In the genomic region with DNA sequence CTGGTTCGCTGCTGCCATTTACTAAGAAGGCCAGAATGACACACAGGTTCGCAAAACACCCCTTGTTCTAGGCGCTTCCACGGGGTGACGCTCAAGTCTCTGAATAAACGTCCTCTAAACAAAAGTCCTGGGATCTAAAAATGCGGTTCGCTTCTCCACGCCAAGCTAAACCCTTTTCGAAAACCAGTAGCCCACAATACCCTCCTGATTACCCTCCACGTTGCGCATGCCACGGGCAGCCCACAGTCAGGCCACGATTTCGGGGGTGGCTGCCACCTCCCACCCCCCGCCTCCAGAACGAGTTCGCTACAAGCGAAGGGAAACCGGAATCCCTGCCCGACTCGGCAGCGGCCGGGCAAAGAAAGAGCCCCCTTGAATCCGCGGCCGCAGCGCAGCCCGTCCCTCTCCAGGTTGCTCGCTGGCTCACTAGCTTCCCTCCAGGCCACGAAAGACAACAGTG, we compare ENCODE assay signal across 8 cellular contexts. TPM values are rescaled to one million over a fixed set of nuclear protein-coding genes. Genes with fewer than 3 reads are reported as not detected.
DNase-seq lines count a peak whose midpoint lies in the region; ATAC-seq, FAIRE-seq and TF ChIP-seq lines count a peak whose summit lies in the region.

No MANE protein-coding gene starts in this region.

- H3K56ac ChIP-seq in H1 (replicated peaks; ENCODE audit: insufficient read length, low read depth, low read length), result peak overlapping the region; percentile 46

- peaks cover 12% of the 10 kb centered on the region for H3K4me1 Mint-ChIP-seq in stimulated activated naive CD8-positive, alpha-beta T cell treated with anti-CD3 and anti-CD28 coated beads, Interleukin-15, amount 100 ng/mL, for 72 hours

- no peaks in the 10 kb centered on the region for H3K9me3 Mint-ChIP-seq in stimulated activated naive CD8-positive, alpha-beta T cell treated with anti-CD3 and anti-CD28 coated beads, Interleukin-15, amount 100 ng/mL, for 72 hours

- H2BK120ac ChIP-seq in H1 (replicated peaks; ENCODE audit: low read depth, low read length), result no peak overlapping the region

- peak overlapping the region; percentile 24 for H2BK5ac ChIP-seq in H1 (ENCODE audit: low read depth, low read length)

- H3K4ac ChIP-seq in H1 (replicated peaks; ENCODE audit: insufficient read length, low read depth, low read length), result peak overlapping the region; percentile 53

- no peaks in the 10 kb centered on the region for H3K27me3 Mint-ChIP-seq in stimulated activated naive CD8-positive, alpha-beta T cell treated with anti-CD3 and anti-CD28 coated beads, Interleukin-15, amount 100 ng/mL, for 72 hours

- H2AK5ac ChIP-seq in H1 (ENCODE audit: low read depth, low read length), result peak overlapping the region; percentile 24; the same call in 1 of the 2 replicates

- H4K91ac ChIP-seq in H1 (replicated peaks; ENCODE audit: insufficient read length, low read length), result peak overlapping the region; percentile 81

- peak overlapping the region; percentile 83 for H3K27ac ChIP-seq in KOPT-K1 (ENCODE audit: low read depth, low read length, poor library complexity, severe bottlenecking)
- H3K27ac ChIP-seq in H1 (ENCODE audit: low read depth, low read length), result peak overlapping the region; percentile 87

- H4K8ac ChIP-seq in H1 (ENCODE audit: extremely low read depth, insufficient read depth, low read length), result peak overlapping the region; percentile 95; the same call in 1 of the 2 replicates

- no peak for TF ChIP-seq POLR2A in H1 (IDR thresholded peaks at IDR 0.05; ENCODE audit: control extremely low read depth in 1 of 2, low read depth in 2 of 2, low read length in 2 of 2)

- no peak overlapping the region for H3K23ac ChIP-seq in H1 (ENCODE audit: insufficient read length)

- POLR2A ChIA-PET in H1 (lab: Charles Lee; ENCODE audit: partially characterized antibody), result interaction anchor here (0.7 to 3.6 kb wide), 32 partner anchors 9 to 391 kb away, joined by 3 to 48 read pairs (median 6); a partner anchor contains a TSS

- no peak overlapping the region for H2BK20ac ChIP-seq in H1 (ENCODE audit: low read length)

- peak overlapping the region; percentile 98 for H3K27ac Mint-ChIP-seq in stimulated activated naive CD8-positive, alpha-beta T cell treated with anti-CD3 and anti-CD28 coated beads, Interleukin-15, amount 100 ng/mL, for 72 hours

- H3K36me3 ChIP-seq in KOPT-K1 (ENCODE audit: insufficient read depth, low read length) (peaks cover 41% of the 10 kb centered on the region), H1 (ENCODE audit: control insufficient read depth in 2 of 4, insufficient read depth in 4 of 4, low read length in 3 of 4) (peaks cover 0 to 39% (median 19%) of the 10 kb centered on the region in 4 experiments; a peak in 7 of 8 replicates)

- CTCF ChIA-PET in H1 (lab: Charles Lee; ENCODE audit: partially characterized antibody), result interaction anchor here (0.6 to 1.7 kb wide), 2 partner anchors 33 to 104 kb away, joined by 3 to 8 read pairs; a partner anchor contains a TSS

- no peak overlapping the region for H2BK15ac ChIP-seq in H1 (ENCODE audit: low read length)

- H3K18ac ChIP-seq in H1 (ENCODE audit: extremely low read depth, low read length), result no peak overlapping the region

- H2AFZ ChIP-seq in H1 (ENCODE audit: low read length), result no peak overlapping the region

- WGBS in H1 (ENCODE audit: extremely low coverage in 1 of 2, insufficient coverage in 1 of 2, insufficient read length in 1 of 2, insufficient replicate concordance in 2 of 2, low coverage in 1 of 2, low lambda C conversion rate in 2 of 2, missing lambda C conversion rate in 1 of 2), 2 experiments, result 1% methylated on average over 16 of the region's 31 CpGs; no CpG with 5 or more reads in 1 of the 2 experiments

- peaks cover 15 to 18% of the 10 kb centered on the region in 2 experiments for H4K20me1 ChIP-seq in H1 (replicated peaks in 1 of 2; ENCODE audit: control insufficient read depth in 1 of 2, insufficient read depth in 2 of 2, low read length in 2 of 2)

- peak in 1 of 3 experiments; percentile 4; a peak in 1 of 4 replicates for TF ChIP-seq CTCF in H1 (IDR thresholded peaks at IDR 0.05; ENCODE audit: control extremely low read depth in 1 of 3, insufficient read depth in 1 of 3, low read depth in 1 of 3, low read length in 3 of 3)

- H3K4me1 ChIP-seq in H1 (replicated peaks in 1 of 4; ENCODE audit: control insufficient read depth in 3 of 4, insufficient read depth in 4 of 4, low read length in 3 of 4), result peaks cover 0 to 3% (median 0%) of the 10 kb centered on the region in 4 experiments; a peak in 1 of 7 replicates

- ATAC-seq in GM21526 (IDR thresholded peaks at IDR 0.05; ENCODE audit: low FRiP score, unreplicated experiment) (peak; percentile 21), GM18519 (IDR thresholded peaks at IDR 0.05; ENCODE audit: low FRiP score, unreplicated experiment) (no peak)
- ATAC-seq in stimulated activated naive CD8-positive, alpha-beta T cell treated with anti-CD3 and anti-CD28 coated beads, Interleukin-15, amount 100 ng/mL, for 72 hours, result peak; percentile 32

- H2BK12ac ChIP-seq in H1 (ENCODE audit: low read depth, low read length), result no peak overlapping the region

- no peaks in the 10 kb centered on the region; the same call in 1 of the 2 replicates for H3K23me2 ChIP-seq in H1 (ENCODE audit: low read depth, low read length)

- H3K27me3 ChIP-seq in H1 (replicated peaks in 1 of 4; ENCODE audit: control insufficient read depth in 3 of 4, extremely low read depth in 1 of 4, insufficient read depth in 3 of 4, low read length in 3 of 4), result no peaks in the 10 kb centered on the region

- TF ChIP-seq RAD21 in H1 (IDR thresholded peaks at IDR 0.05 in 1 of 2, conservative IDR thresholded peaks at IDR 0.05 in 1 of 2; ENCODE audit: low read depth in 2 of 2, low read length in 2 of 2), result no peak

- no peak overlapping the region for H3K14ac ChIP-seq in H1 (ENCODE audit: insufficient read length)

- H3K4me3 ChIP-seq in H1 (ENCODE audit: extremely low read depth in 1 of 4, insufficient read depth in 2 of 4, low read depth in 3 of 4, low read length in 4 of 4), result peak overlapping the region; percentile 72 to 98 (median 85)

- no peak for TF ChIP-seq EP300 in H1 (IDR thresholded peaks at IDR 0.05; ENCODE audit: borderline replicate concordance in 1 of 2, low read depth in 2 of 2, low read length in 2 of 2)

- H3K9me3 ChIP-seq in KOPT-K1 (ENCODE audit: insufficient read depth, low read length, poor library complexity, severe bottlenecking) (no peaks in the 10 kb centered on the region), H1 (ENCODE audit: insufficient read depth in 2 of 2, low read depth in 1 of 2, low read length in 1 of 2) (no peaks in the 10 kb centered on the region)

- DNase-seq in DMS79 (lab: John Stamatoyannopoulos, UW), result peak; percentile 16
- DNase-seq in activated CD4-positive, alpha-beta T cell treated with anti-CD3 and anti-CD28 coated beads, Interleukin-2, amount 50 U/mL, for 24 hours (ENCODE audit: low read depth in 1 of 2, low spot score in 1 of 2), result peak; percentile 21 to 29
- DNase-seq in H1 (ENCODE audit: low read depth in 1 of 2, low spot score in 2 of 2), result no peak
- peak; percentile 15 for DNase-seq in mucosa of gallbladder (ENCODE audit: low spot score)
- DNase-seq in stimulated activated naive CD8-positive, alpha-beta T cell treated with anti-CD3 and anti-CD28 coated beads, Interleukin-15, amount 100 ng/mL, for 72 hours, result peak; percentile 16 to 42

- peak overlapping the region; percentile 59 to 69 for H3K4me2 ChIP-seq in H1 (ENCODE audit: insufficient read depth in 1 of 2, low read depth in 2 of 2, low read length in 2 of 2)

- H3K79me1 ChIP-seq in H1 (ENCODE audit: low read depth, low read length), result no peaks in the 10 kb centered on the region

- H3K9ac ChIP-seq in H1 (replicated peaks in 1 of 4; ENCODE audit: extremely low read depth in 1 of 4, low read depth in 3 of 4, low read length in 3 of 4), result peak overlapping the region; percentile 85 to 93 (median 90)

- FAIRE-seq in H1 (lab: Jason Lieb, UNC), result no peak

- peak overlapping the region; percentile 86 to 95 for H3K4me3 Mint-ChIP-seq in stimulated activated naive CD8-positive, alpha-beta T cell treated with anti-CD3 and anti-CD28 coated beads, Interleukin-15, amount 100 ng/mL, for 72 hours

- H3K79me2 ChIP-seq in H1 (ENCODE audit: control insufficient read depth in 1 of 2, insufficient read depth in 2 of 2, low read length in 2 of 2), result peaks cover 15 to 46% of the 10 kb centered on the region in 2 experiments

- peak overlapping the region; percentile 33 for H4K5ac ChIP-seq in H1 (ENCODE audit: insufficient read length, low read depth, low read length)

TF ChIP-seq in H1, 55 proteins besides CTCF, POLR2A, EP300 and RAD21:
- TF ChIP-seq TCF12 (IDR thresholded peaks at IDR 0.05; ENCODE audit: low read depth, low read length) (no peak), GTF2F1 (IDR thresholded peaks at IDR 0.05; ENCODE audit: borderline replicate concordance, low read depth, low read length) (no peak), EZH2 (IDR thresholded peaks at IDR 0.05; ENCODE audit: low read depth, low read length, severe bottlenecking) (no peak), CREB1 (IDR thresholded peaks at IDR 0.05) (no peak), SIN3A (conservative IDR thresholded peaks at IDR 0.05 in 1 of 2, IDR thresholded peaks at IDR 0.05 in 1 of 2; ENCODE audit: low read depth in 1 of 2, low read length in 2 of 2) (0 out of 4 replicates have a peak, but pooled peaks of 1 of the 2 experiments have one; percentile 29)

RNA-seq across cellular contexts. Expression of a gene that starts 0.4 kb away (rescaled TPM):
- 1,901 and 1,942 TPM in 2 replicates for total RNA-seq in H1 (2021; fragmentation: NEBNext Ultra II Directional; extraction: Animal tissue kit (Norgen Biotek cat#: 25700))
- polyA plus RNA-seq in H1 (2011; rRNA removed), result 1,054 and 2,394 TPM in 2 replicates
- 2,063 TPM for polyA plus RNA-seq in H1 (2011; cell fraction: cytosol; rRNA removed)
- 385 TPM for polyA plus RNA-seq in H1 (2011; cell fraction: nucleus; rRNA removed)
- 3,116 to 6,113 TPM (median 4,366 TPM) in 4 replicates for polyA plus RNA-seq in H1 (2012, experiment 1 of 2)
- polyA plus RNA-seq in H1 (2012, experiment 2 of 2), result 4,914 TPM
- 7,569 TPM for polyA plus RNA-seq in H1 (2013, experiment 1 of 2)
- 7,757 TPM for polyA plus RNA-seq in H1 (2013, experiment 2 of 2)
- 364 and 530 TPM in 2 replicates for polyA minus RNA-seq in H1 (2011; rRNA and poly(A)+ RNA removed)
- polyA minus RNA-seq in H1 (2011; cell fraction: cytosol; rRNA and poly(A)+ RNA removed), result 173 TPM
- 243 TPM for polyA minus RNA-seq in H1 (2011; cell fraction: nucleus; rRNA and poly(A)+ RNA removed)
- 917 TPM for total RNA-seq in mucosa of gallbladder

RNA-seq across cellular contexts. Expression of a gene that starts 32.6 kb away (rescaled TPM):
- total RNA-seq in H1 (2021; fragmentation: NEBNext Ultra II Directional; extraction: Animal tissue kit (Norgen Biotek cat#: 25700)), result 1.7 and 1.8 TPM in 2 replicates
- polyA plus RNA-seq in H1 (2011; rRNA removed), result 2.6 and 2.9 TPM in 2 replicates
- polyA plus RNA-seq in H1 (2011; cell fraction: cytosol; rRNA removed), result 3.1 TPM
- polyA plus RNA-seq in H1 (2011; cell fraction: nucleus; rRNA removed), result 1.7 TPM
- 0.81 to 3.2 TPM (median 2.1 TPM) in 4 replicates for polyA plus RNA-seq in H1 (2012, experiment 1 of 2)
- polyA plus RNA-seq in H1 (2012, experiment 2 of 2), result 2.1 TPM
- 1.1 TPM for polyA plus RNA-seq in H1 (2013, experiment 1 of 2)
- 0.85 TPM for polyA plus RNA-seq in H1 (2013, experiment 2 of 2)
- 0.29 and 0.47 TPM in 2 replicates for polyA minus RNA-seq in H1 (2011; rRNA and poly(A)+ RNA removed)
- 1.7 TPM for polyA minus RNA-seq in H1 (2011; cell fraction: cytosol; rRNA and poly(A)+ RNA removed)
- polyA minus RNA-seq in H1 (2011; cell fraction: nucleus; rRNA and poly(A)+ RNA removed), result 1.5 TPM
- total RNA-seq in mucosa of gallbladder, result 4.7 TPM

Comparison
In these comparisons a context has a peak if more than half of its experiments do, and no peak if none do; other contexts are left out.
1. DNase-seq: peak in DMS79 (single experiment), activated CD4-positive, alpha-beta T cell treated with anti-CD3 and anti-CD28 coated beads, Interleukin-2, amount 50 U/mL, for 24 hours (2 of 2), mucosa of gallbladder (single experiment) and stimulated activated naive CD8-positive, alpha-beta T cell treated with anti-CD3 and anti-CD28 coated beads, Interleukin-15, amount 100 ng/mL, for 72 hours (2 of 2); none in H1 (0 of 2).